Comparison of ENCODE assay signal across 8 cellular contexts in the genomic region with DNA sequence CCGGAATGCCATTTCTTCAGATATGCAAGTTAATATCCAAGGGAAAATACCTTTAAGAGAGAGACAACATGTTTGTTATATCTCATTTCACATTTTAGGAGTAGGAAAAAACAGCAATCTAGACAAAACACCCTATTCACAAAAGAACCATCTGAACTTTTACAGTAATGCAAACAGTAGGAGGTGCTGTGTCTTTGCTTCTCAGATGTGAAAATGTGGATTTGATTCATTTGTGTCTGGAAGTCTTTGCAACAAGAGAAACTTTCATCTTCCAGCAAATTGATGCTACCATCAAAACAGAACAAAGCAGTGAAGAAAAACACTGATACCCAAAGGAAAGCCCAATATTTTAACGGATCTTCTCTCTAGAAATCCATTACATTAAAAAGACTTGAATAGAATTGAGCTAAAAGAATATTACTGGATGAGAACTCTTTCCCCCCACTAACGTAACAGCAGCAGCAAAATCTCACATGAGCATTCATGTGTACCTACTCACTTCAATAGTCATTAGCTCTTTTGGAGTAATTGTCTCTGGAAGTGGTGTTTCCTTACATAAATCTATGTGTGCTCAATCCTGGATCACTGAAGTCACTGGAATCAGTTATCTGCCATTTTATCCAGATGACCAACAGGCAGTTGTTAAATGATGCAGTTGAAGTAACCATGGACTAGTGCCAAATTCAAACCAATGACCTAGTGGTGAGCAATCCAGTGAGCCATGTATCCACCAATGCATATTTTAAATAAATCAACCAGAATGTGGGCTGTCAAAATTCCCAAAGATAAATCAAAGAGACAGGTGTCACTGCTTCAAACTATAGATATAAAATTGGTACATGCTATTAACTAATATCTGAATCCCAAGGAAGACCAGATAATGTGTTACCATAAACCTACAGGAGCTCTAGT. TPM values are rescaled to one million over a fixed set of nuclear protein-coding genes. Genes with fewer than 3 reads are reported as not detected.
DNase-seq lines count a peak whose midpoint lies in the region; ATAC-seq and TF ChIP-seq lines count a peak whose summit lies in the region.

No MANE protein-coding gene starts in this region.

- DNase-seq in left ventricle myocardium inferior (no peak), Right ventricle myocardium superior (no peak), astrocyte of the cerebellum (ENCODE audit: low read depth) (peak; percentile 43), kidney tubule cell (ENCODE audit: low spot score) (peak; percentile 93), head of caudate nucleus (no peak), NCI-H510A (lab: John Stamatoyannopoulos, UW) (no peak), activated gamma-delta T cell (lab: John Stamatoyannopoulos, UW) (no peak)

- no peak for ATAC-seq in Right ventricle myocardium superior (ENCODE audit: poor library complexity)
- no peak for ATAC-seq in HG02870 (IDR thresholded peaks at IDR 0.05; ENCODE audit: unreplicated experiment)

- H3K9me3 ChIP-seq in left ventricle myocardium inferior (replicated peaks): no peaks in the 10 kb centered on the region

- in situ Hi-C loops in astrocyte of the cerebellum (cut with HindIII; ENCODE audit: low sequenced_read_pairs): loop anchor here (25.0 kb wide), 1 partner anchor 520 kb away; no protein-coding TSS in a partner anchor

- H3K4me1 ChIP-seq in left ventricle myocardium inferior: peaks cover 29% of the 10 kb centered on the region

- peak overlapping the region; percentile 74 for H3K4me3 ChIP-seq in left ventricle myocardium inferior
- peak overlapping the region; percentile 90 for H3K4me3 ChIP-seq in astrocyte of the cerebellum (ENCODE audit: low read depth, low read length)

- TF ChIP-seq CTCF in left ventricle myocardium inferior (IDR thresholded peaks at IDR 0.05; ENCODE audit: borderline replicate concordance) (peak; percentile 47), astrocyte of the cerebellum (IDR thresholded peaks at IDR 0.05; ENCODE audit: low read depth, low read length, missing control alignments) (peak; percentile 48)

- intact Hi-C loops in left ventricle myocardium inferior (cut with micrococcal nuclease): loop anchor here (10.0 kb wide), 1 partner anchor 222 kb away; no protein-coding TSS in a partner anchor
- intact Hi-C loops in Right ventricle myocardium superior (cut with DNase I): loop anchor here (10.0 kb wide), 2 partner anchors 212 to 538 kb away; no protein-coding TSS in a partner anchor
- intact Hi-C loops in head of caudate nucleus (cut with DNase I): no loop called here

- H3K27me3 ChIP-seq in left ventricle myocardium inferior (ENCODE audit: low read depth): peaks cover 23% of the 10 kb centered on the region

- no peak overlapping the region for H3K27ac ChIP-seq in left ventricle myocardium inferior (replicated peaks)

- no peaks in the 10 kb centered on the region for H3K36me3 ChIP-seq in left ventricle myocardium inferior

RNA-seq across cellular contexts. Expression of a gene that starts 1.8 kb away (rescaled TPM):
- total RNA-seq in left ventricle myocardium inferior (66.5 TPM), Right ventricle myocardium superior (66.9 TPM)

Comparison
In these comparisons a context has a peak if more than half of its experiments do, and no peak if none do; other contexts are left out.
1. DNase-seq: peak in astrocyte of the cerebellum (single experiment) and kidney tubule cell (single experiment); none in left ventricle myocardium inferior (single experiment), Right ventricle myocardium superior (single experiment), head of caudate nucleus (0 of 42), NCI-H510A (single experiment) and activated gamma-delta T cell (single experiment).